ENCODE assay signal across 15 cellular contexts in genomic region chr5:173290477-173291131, GRCh38. TPM values are rescaled to one million over a fixed set of nuclear protein-coding genes. Genes with fewer than 3 reads are reported as not detected.
DNase-seq lines count a peak whose midpoint lies in the region; ATAC-seq, FAIRE-seq and TF ChIP-seq lines count a peak whose summit lies in the region.
"Had no signal": no experiment of that assay in that cellular context is flagged by ENCODE, and none has a peak within 500 bp of the region (broad histone marks: within the 10 kb centered on the region; RNA-seq: fewer than 3 reads in every experiment).

No MANE protein-coding gene starts in this region.

- H4K91ac ChIP-seq in neuronal stem cell (ENCODE audit: low read depth, low read length, poor library complexity), result no peak overlapping the region

- H3K4me1 Mint-ChIP-seq in MCF 10A (ENCODE audit: insufficient read depth, unreplicated experiment), result peaks cover 21% of the 10 kb centered on the region

- peaks cover 22 to 32% of the 10 kb centered on the region in 2 donors for H3K4me1 ChIP-seq in neuronal stem cell (ENCODE audit: control insufficient read depth in 2 of 2, insufficient read depth in 1 of 2, low read depth in 1 of 2, low read length in 2 of 2)
- peaks cover 4% of the 10 kb centered on the region for H3K4me1 ChIP-seq in foreskin keratinocyte

- TF ChIP-seq CTCF in foreskin keratinocyte (conservative IDR thresholded peaks at IDR 0.05), result no peak
- no peak for TF ChIP-seq CTCF in MCF 10A (IDR thresholded peaks at IDR 0.05; ENCODE audit: unreplicated experiment)

- DNase-seq in NCI-H1105 treated with DMSO at 0.1 percent for 48 hours (lab: John Stamatoyannopoulos, UW), result peak; percentile 58
- peak; percentile 26 for DNase-seq in SK-N-DZ (ENCODE audit: low spot score)
- DNase-seq in globus pallidus (ENCODE audit: low spot score), result peak; percentile 12
- DNase-seq in neuronal stem cell (ENCODE audit: low spot score), result no peak
- no peak for DNase-seq in foreskin keratinocyte
- DNase-seq in GM19239 (ENCODE audit: insufficient read length, low spot score), result no peak
- DNase-seq in MCF 10A (ENCODE audit: unreplicated experiment), result no peak
- DNase-seq: activated CD8-positive, alpha-beta memory T cell treated with anti-CD3 and anti-CD28 coated beads, Interleukin-2, amount 10 ng/mL, durations not matched to agents 7 days and 5 days; activated gamma-delta T cell; NCI-H2107; stimulated activated CD4-positive, alpha-beta T cell treated with anti-CD3 and anti-CD28 coated beads, Interleukin-1b, Interleukin-23, amount 100 ng/mL, for 48 hours had no signal

- H2AK5ac ChIP-seq in neuronal stem cell (ENCODE audit: low read depth, low read length), result peak overlapping the region; percentile 23

- H3K4ac ChIP-seq in neuronal stem cell (ENCODE audit: low read length), result no peak overlapping the region

- no peak overlapping the region for H2AFZ ChIP-seq in neuronal stem cell (ENCODE audit: low read length)

- CTCF ChIA-PET in MCF 10A (lab: Yijun Ruan, JAX), result interaction anchor here (0.7 to 8.3 kb wide), 7 partner anchors 40 to 326 kb away, joined by 3 to 251 read pairs (median 5); partner anchors contain the start of genes BNIP1, BOD1 and STC2

- no peaks in the 10 kb centered on the region for H3K27me3 Mint-ChIP-seq in MCF 10A (ENCODE audit: insufficient read depth, unreplicated experiment)

- H3K79me1 ChIP-seq in neuronal stem cell (ENCODE audit: low read depth, low read length), result no peaks in the 10 kb centered on the region

- no peak overlapping the region for H3K14ac ChIP-seq in neuronal stem cell (ENCODE audit: low read length)

- H3K9me3 ChIP-seq in neuronal stem cell (replicated peaks in 1 of 2; ENCODE audit: control insufficient read depth in 2 of 2, insufficient read depth in 1 of 2, low read depth in 1 of 2, low read length in 2 of 2), result no peaks in the 10 kb centered on the region
- H3K9me3 ChIP-seq: BLaER1 treated with 17β-estradiol and CSF1 and Interleukin-3, amounts not matched to agents 10 nM and 100 nM; thoracic aorta had no signal

- peak overlapping the region; percentile 71 for H3K27ac ChIP-seq in neuronal stem cell (replicated peaks; ENCODE audit: low read length)
- H3K27ac ChIP-seq in foreskin keratinocyte, result no peak overlapping the region
- H3K27ac ChIP-seq: BLaER1 treated with 17β-estradiol and CSF1 and Interleukin-3, amounts not matched to agents 10 nM and 100 nM; thoracic aorta; VCaP had no signal

- H3K36me3 Mint-ChIP-seq in MCF 10A (ENCODE audit: insufficient read depth, unreplicated experiment), result no peaks in the 10 kb centered on the region
- H3K36me3 Mint-ChIP-seq: activated CD8-positive, alpha-beta memory T cell treated with anti-CD3 and anti-CD28 coated beads, Interleukin-2, amount 10 ng/mL, durations not matched to agents 7 days and 5 days had no signal

- H3K18ac ChIP-seq in neuronal stem cell (ENCODE audit: low read length), result peak overlapping the region; percentile 91

- no peaks in the 10 kb centered on the region for H3K9me3 Mint-ChIP-seq in MCF 10A (ENCODE audit: unreplicated experiment)

- H3K23ac ChIP-seq in neuronal stem cell (ENCODE audit: low read depth, low read length, poor library complexity), result no peak overlapping the region

- H3K27me3 ChIP-seq in neuronal stem cell (ENCODE audit: control insufficient read depth in 3 of 3, insufficient read depth in 3 of 3, low read depth in 1 of 3, low read length in 3 of 3) (peaks cover 0 to 51% (median 0%) of the 10 kb centered on the region in 3 experiments), foreskin keratinocyte (no peaks in the 10 kb centered on the region)

- H3K27ac Mint-ChIP-seq in MCF 10A (ENCODE audit: low read depth, unreplicated experiment), result no peak overlapping the region
- H3K27ac Mint-ChIP-seq: activated CD8-positive, alpha-beta memory T cell treated with anti-CD3 and anti-CD28 coated beads, Interleukin-2, amount 10 ng/mL, durations not matched to agents 7 days and 5 days had no signal

- H2BK15ac ChIP-seq in neuronal stem cell (ENCODE audit: low read length), result no peak overlapping the region

- H3K4me3 ChIP-seq in neuronal stem cell (ENCODE audit: low read length in 2 of 2), result no peak overlapping the region
- H3K4me3 ChIP-seq: BLaER1 treated with 17β-estradiol and CSF1 and Interleukin-3, amounts not matched to agents 10 nM and 100 nM; thoracic aorta had no signal

- H3K36me3 ChIP-seq in neuronal stem cell (replicated peaks in 1 of 2; ENCODE audit: control insufficient read depth in 2 of 2, insufficient read depth in 2 of 2, low read length in 2 of 2), result no peaks in the 10 kb centered on the region
- H3K36me3 ChIP-seq: BLaER1 treated with 17β-estradiol and CSF1 and Interleukin-3, amounts not matched to agents 10 nM and 100 nM; thoracic aorta had no signal

- POLR2A ChIA-PET in MCF 10A (lab: Yijun Ruan, JAX), result interaction anchor here (0.6 to 7.6 kb wide), 3 partner anchors 23 to 43 kb away, joined by 3 to 164 read pairs (median 3); partner anchors contain the start of gene STC2

- no peak overlapping the region for H2BK12ac ChIP-seq in neuronal stem cell (ENCODE audit: low read length)

- FAIRE-seq in GM19239 (lab: Jason Lieb, UNC), result no peak

- no peak overlapping the region for H2BK120ac ChIP-seq in neuronal stem cell (ENCODE audit: low read depth, low read length)

- H3K4me2 ChIP-seq in neuronal stem cell (ENCODE audit: insufficient read depth, low read length, poor library complexity, severe bottlenecking), result no peak overlapping the region

- intact Hi-C loops in MCF 10A (cut with micrococcal nuclease), result loop anchor here (5.0 kb wide), 1 partner anchor 692 kb away; no protein-coding TSS in a partner anchor

- H4K8ac ChIP-seq in neuronal stem cell (ENCODE audit: low read depth, low read length), result no peak overlapping the region

- H3K4me3 Mint-ChIP-seq in MCF 10A (ENCODE audit: unreplicated experiment), result no peak overlapping the region
- H3K4me3 Mint-ChIP-seq: activated CD8-positive, alpha-beta memory T cell treated with anti-CD3 and anti-CD28 coated beads, Interleukin-2, amount 10 ng/mL, durations not matched to agents 7 days and 5 days had no signal

- no peak overlapping the region for H3K9ac ChIP-seq in neuronal stem cell (ENCODE audit: low read depth, low read length, poor library complexity)
- H3K9ac ChIP-seq: BLaER1 treated with 17β-estradiol and CSF1 and Interleukin-3, amounts not matched to agents 10 nM and 100 nM had no signal

- H2BK5ac ChIP-seq in neuronal stem cell (ENCODE audit: low read length), result peak overlapping the region; percentile 15

- BruUV-seq in MCF 10A (replicated peaks; lab: Mats Ljungman, UMichigan), result no TSS peak

- ATAC-seq in foreskin keratinocyte, result no peak
- ATAC-seq in GM18861 (IDR thresholded peaks at IDR 0.05; ENCODE audit: unreplicated experiment), result no peak
- ATAC-seq: activated CD8-positive, alpha-beta memory T cell treated with anti-CD3 and anti-CD28 coated beads, Interleukin-2, amount 10 ng/mL, durations not matched to agents 7 days and 5 days had no signal

- WGBS in neuronal stem cell (ENCODE audit: extremely low coverage in 2 of 2, insufficient read length in 2 of 2, insufficient replicate concordance in 1 of 2), 2 donors, result no CpG with 5 or more reads among the region's 12 CpGs

RNA-seq across cellular contexts. Expression of gene STC2, which starts 37.6 kb away (rescaled TPM):
- polyA plus RNA-seq in SK-N-DZ (2014; cell fraction: cytosol; rRNA removed), result 0.19 and 3.6 TPM in 2 replicates
- polyA plus RNA-seq in SK-N-DZ (2014; cell fraction: nucleus; rRNA removed), result 0.13 and 0.35 TPM in 2 replicates
- 5.7 TPM for polyA plus RNA-seq in neuronal stem cell (2013, experiment 1 of 2)
- 6.0 TPM for polyA plus RNA-seq in neuronal stem cell (2013, experiment 2 of 2)
- 10.2 and 25.1 TPM in 2 replicates for total RNA-seq in foreskin keratinocyte
- polyA plus RNA-seq in foreskin keratinocyte, result 8.6 and 17.8 TPM in 2 replicates
- 316 and 414 TPM in 2 replicates for total RNA-seq in MCF 10A (2022)

RNA-seq across cellular contexts. Expression of gene NKX2-5, which starts 55.6 kb away (rescaled TPM):
- 0.15 and 0.75 TPM in 2 replicates for polyA plus RNA-seq in SK-N-DZ (2014; cell fraction: cytosol; rRNA removed)
- not detected in 2 replicates for polyA plus RNA-seq in SK-N-DZ (2014; cell fraction: nucleus; rRNA removed)
- polyA plus RNA-seq in neuronal stem cell (2013, experiment 1 of 2), result 0.13 TPM
- 0.08 TPM for polyA plus RNA-seq in neuronal stem cell (2013, experiment 2 of 2)
- total RNA-seq in foreskin keratinocyte, result not detected in 2 replicates
- polyA plus RNA-seq in foreskin keratinocyte, result not detected in 2 replicates
- 3.9 and 5.5 TPM in 2 replicates for total RNA-seq in MCF 10A (2022)
- total RNA-seq: activated CD8-positive, alpha-beta memory T cell treated with anti-CD3 and anti-CD28 coated beads, Interleukin-2, amount 10 ng/mL, durations not matched to agents 7 days and 5 days; thoracic aorta had no signal

Comparison
In these comparisons a context has a peak if more than half of its experiments do, and no peak if none do; other contexts are left out.
1. DNase-seq: peak in NCI-H1105 treated with DMSO at 0.1 percent for 48 hours (single experiment), SK-N-DZ (single experiment) and globus pallidus (single experiment); none in neuronal stem cell (single experiment), foreskin keratinocyte (0 of 2), GM19239 (single experiment) and MCF 10A (single experiment).
2. RNA of gene STC2, which starts 37.6 kb away (total RNA-seq): 316 to 414 TPM in MCF 10A; 10.2 to 25.1 TPM in foreskin keratinocyte; every median in the first group is over 10 times any median in the second.